5 cellular contexts compared by ENCODE assay signal in genomic region chr14:50476134-50476533, GRCh38.
"Had no signal": no experiment of that assay in that cellular context is flagged by ENCODE, and none has a peak within 500 bp of the region (broad histone marks: within the 10 kb centered on the region; RNA-seq: fewer than 3 reads in every experiment).

No MANE protein-coding gene starts in this region.

- ATAC-seq: GM23338 had no signal

- FAIRE-seq: H1 had no signal

- DNase-seq: H9, Kasumi-1, KG1 had no signal

- H3K4me2 ChIP-seq: GM23338 had no signal

- H2AFZ ChIP-seq: GM23338 had no signal

- H3K4me3 ChIP-seq: GM23338 had no signal
